In genomic region chr9:87675466-87675865, GRCh38 we compare ENCODE assay signal across 28 cellular contexts. TPM values are rescaled to one million over a fixed set of nuclear protein-coding genes. Genes with fewer than 3 reads are reported as not detected.
DNase-seq lines count a peak whose midpoint lies in the region; ATAC-seq, FAIRE-seq and TF ChIP-seq lines count a peak whose summit lies in the region.
"Had no signal": no experiment of that assay in that cellular context is flagged by ENCODE, and none has a peak within 500 bp of the region (broad histone marks: within the 10 kb centered on the region; RNA-seq: fewer than 3 reads in every experiment).

No MANE protein-coding gene starts in this region.

- H3K4me1 ChIP-seq in small intestine (ENCODE audit: control insufficient read depth in 2 of 2, insufficient read depth in 1 of 2, low read depth in 1 of 2, low read length in 1 of 2), result no peaks in the 10 kb centered on the region
- H3K4me1 ChIP-seq: neural progenitor cell, prostate gland, suprapubic skin had no signal

- peaks cover 11% of the 10 kb centered on the region for H3K27me3 Mint-ChIP-seq in glutamatergic neuron (ENCODE audit: unreplicated experiment)

- H3K9me3 ChIP-seq in small intestine (ENCODE audit: control insufficient read depth, low read depth), result no peaks in the 10 kb centered on the region
- H3K9me3 ChIP-seq: heart left ventricle, prostate gland, suprapubic skin had no signal

- H3K36me3 Mint-ChIP-seq in glutamatergic neuron (ENCODE audit: unreplicated experiment), result peaks cover 14% of the 10 kb centered on the region
- H3K36me3 Mint-ChIP-seq: CD8-positive, alpha-beta T cell; T-cell had no signal

- peaks cover 22% of the 10 kb centered on the region for H3K4me1 Mint-ChIP-seq in glutamatergic neuron (ENCODE audit: low read depth, unreplicated experiment)
- H3K4me1 Mint-ChIP-seq: neural progenitor cell had no signal

- ATAC-seq in HG02642 (IDR thresholded peaks at IDR 0.05; ENCODE audit: poor library complexity, unreplicated experiment), result no peak
- ATAC-seq in GM19452 (IDR thresholded peaks at IDR 0.05; ENCODE audit: unreplicated experiment), result no peak
- ATAC-seq: activated T-cell treated with anti-CD3 and anti-CD28 coated beads, Interleukin-2, amount 50 U/mL, for 72 hours; CD8-positive, alpha-beta T cell; heart left ventricle; left colon; T-cell had no signal

- peak overlapping the region; percentile 55 for H3K27ac Mint-ChIP-seq in glutamatergic neuron (ENCODE audit: unreplicated experiment)
- H3K27ac Mint-ChIP-seq: activated T-cell treated with anti-CD3 and anti-CD28 coated beads, Interleukin-2, amount 50 U/mL, for 72 hours; CD8-positive, alpha-beta T cell; HFFc6 had no signal

- DNase-seq in NCI-H1105 (lab: John Stamatoyannopoulos, UW) (peak; percentile 53), NCI-H345 (lab: John Stamatoyannopoulos, UW) (peak; percentile 68), glutamatergic neuron (no peak), small intestine (peak; percentile 22)
- DNase-seq in activated CD4-positive, alpha-beta T cell treated with anti-CD3 and anti-CD28 coated beads for 4 hours, result no peak
- DNase-seq: activated CD4-positive, alpha-beta T cell treated with anti-CD3 and anti-CD28 coated beads for 1 hour; activated naive CD4-positive, alpha-beta T cell treated with anti-CD3 and anti-CD28 coated beads, Interleukin-2, amount 50 U/mL, for 16 hours; activated T-cell treated with anti-CD3 and anti-CD28 coated beads, Interleukin-2, amount 50 U/mL, for 72 hours; AML-193; aorta; caudate nucleus; CD8-positive, alpha-beta T cell; DND-41; dorsolateral prefrontal cortex; heart left ventricle; HFFc6; left colon; NCI-H82; SHP77; T-cell had no signal

- peaks cover 16% of the 10 kb centered on the region for H3K9me3 Mint-ChIP-seq in glutamatergic neuron (ENCODE audit: unreplicated experiment)
- H3K9me3 Mint-ChIP-seq: activated T-cell treated with anti-CD3 and anti-CD28 coated beads, Interleukin-2, amount 50 U/mL, for 72 hours; CD8-positive, alpha-beta T cell; HFFc6; neural progenitor cell; T-cell had no signal

- H3K36me3 ChIP-seq in small intestine (ENCODE audit: control insufficient read depth in 2 of 2, insufficient read depth in 2 of 2, low read length in 2 of 2), result no peaks in the 10 kb centered on the region
- H3K36me3 ChIP-seq: heart left ventricle, neural progenitor cell, prostate gland had no signal

- H3K4me3 Mint-ChIP-seq in glutamatergic neuron (ENCODE audit: unreplicated experiment), result no peak overlapping the region
- H3K4me3 Mint-ChIP-seq: activated T-cell treated with anti-CD3 and anti-CD28 coated beads, Interleukin-2, amount 50 U/mL, for 72 hours; CD8-positive, alpha-beta T cell; HFFc6; neural progenitor cell; T-cell had no signal

- WGBS in small intestine, 3 donors, result 26 to 63% (median 39%) methylated on average over 6 of the region's 6 CpGs

- no peak for FAIRE-seq in small intestine (lab: Jason Lieb, UNC)
- FAIRE-seq: GM12891, HTR-8/SVneo, TTC549 had no signal

- H3K27me3 ChIP-seq in small intestine (ENCODE audit: control insufficient read depth in 2 of 2, insufficient read depth in 2 of 2, low read length in 2 of 2), result no peaks in the 10 kb centered on the region
- H3K27me3 ChIP-seq: dorsolateral prefrontal cortex, heart left ventricle, neural progenitor cell, suprapubic skin had no signal

- no peak overlapping the region for H3K4me3 ChIP-seq in small intestine (ENCODE audit: low read depth in 1 of 2, low read length in 2 of 2)
- H3K4me3 ChIP-seq: dorsolateral prefrontal cortex, heart left ventricle, neural progenitor cell, prostate gland, suprapubic skin had no signal

- TF ChIP-seq CTCF in glutamatergic neuron (IDR thresholded peaks at IDR 0.05; ENCODE audit: partially characterized antibody, unreplicated experiment), result no peak

- no peak overlapping the region for H3K27ac ChIP-seq in small intestine (ENCODE audit: low read depth in 1 of 2, low read length in 1 of 2)
- H3K27ac ChIP-seq: dorsolateral prefrontal cortex, heart left ventricle, neural progenitor cell, prostate gland, suprapubic skin had no signal

RNA-seq across cellular contexts. Expression of gene CTSL, which starts 50.5 kb away (rescaled TPM):
- total RNA-seq in glutamatergic neuron (ENCODE audit: unreplicated experiment), result 28.7 TPM
- 10 to 100 TPM; 21.0 to 90.7 (median 23.5) TPM for polyA plus RNA-seq in small intestine

Comparison
In these comparisons a context has a peak if more than half of its experiments do, and no peak if none do; other contexts are left out.
1. DNase-seq: peak in NCI-H1105 (single experiment), NCI-H345 (single experiment) and small intestine (single experiment); none in glutamatergic neuron (single experiment) and activated CD4-positive, alpha-beta T cell treated with anti-CD3 and anti-CD28 coated beads for 4 hours (0 of 2).